1 cellular context compared by ENCODE assay signal in the genomic region with DNA sequence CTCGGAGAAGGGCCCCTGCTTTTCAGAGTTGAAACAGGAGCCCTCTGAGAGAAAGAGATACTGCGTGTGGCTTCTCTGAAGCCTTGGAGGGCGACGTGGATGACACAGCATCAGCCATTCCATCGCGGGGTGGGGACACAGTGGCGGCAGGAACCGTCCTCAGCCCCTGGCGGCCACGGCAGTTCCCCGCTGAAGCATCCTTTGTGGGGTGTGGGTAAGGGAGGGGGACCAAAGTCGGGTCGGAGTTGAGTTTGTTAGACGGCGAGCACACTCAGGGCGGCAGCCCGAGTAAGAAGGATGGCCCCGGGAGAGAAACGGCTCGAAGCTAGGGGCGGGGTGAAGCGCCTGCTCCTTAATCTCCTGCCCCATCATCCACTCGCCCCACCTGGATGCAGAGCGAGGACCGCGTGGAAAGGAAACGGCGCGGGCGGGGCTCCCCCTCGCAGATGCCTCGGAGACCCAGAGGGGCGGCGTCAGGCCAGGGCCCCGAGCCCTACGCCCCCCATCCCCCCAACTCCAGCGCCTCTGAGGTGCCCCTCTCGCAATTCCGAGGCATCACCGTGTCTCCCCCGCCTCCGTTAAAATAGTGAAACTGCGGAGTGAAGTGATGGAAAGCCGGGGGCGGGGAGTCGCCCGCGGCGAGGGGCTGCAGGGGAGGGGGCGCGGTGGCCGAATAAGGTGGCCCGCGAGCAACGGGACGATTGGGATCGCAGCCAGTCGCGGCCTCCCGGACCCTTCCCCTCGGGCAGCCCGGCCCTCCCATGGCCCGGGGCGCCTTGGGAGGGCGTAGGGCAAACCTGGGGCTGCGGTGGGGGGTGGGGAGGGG.
A peak's percentile ranks its signal among the peaks of the same experiment; 100 is the strongest.
TF ChIP-seq lines count a peak whose summit lies in the region.

No MANE protein-coding gene starts in this region.

TF ChIP-seq in HEK293, 187 proteins besides CTCF, POLR2A, EP300 and RAD21 (continued from another document):
- TF ChIP-seq, protein P1, sequence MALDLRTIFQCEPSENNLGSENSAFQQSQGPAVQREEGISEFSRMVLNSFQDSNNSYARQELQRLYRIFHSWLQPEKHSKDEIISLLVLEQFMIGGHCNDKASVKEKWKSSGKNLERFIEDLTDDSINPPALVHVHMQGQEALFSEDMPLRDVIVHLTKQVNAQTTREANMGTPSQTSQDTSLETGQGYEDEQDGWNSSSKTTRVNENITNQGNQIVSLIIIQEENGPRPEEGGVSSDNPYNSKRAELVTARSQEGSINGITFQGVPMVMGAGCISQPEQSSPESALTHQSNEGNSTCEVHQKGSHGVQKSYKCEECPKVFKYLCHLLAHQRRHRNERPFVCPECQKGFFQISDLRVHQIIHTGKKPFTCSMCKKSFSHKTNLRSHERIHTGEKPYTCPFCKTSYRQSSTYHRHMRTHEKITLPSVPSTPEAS (tag by site-specific recombination; IDR thresholded peaks at IDR 0.05) = no peak
- no peak for TF ChIP-seq ZSCAN23 (tag by site-specific recombination; IDR thresholded peaks at IDR 0.05)
- TF ChIP-seq, protein P2, sequence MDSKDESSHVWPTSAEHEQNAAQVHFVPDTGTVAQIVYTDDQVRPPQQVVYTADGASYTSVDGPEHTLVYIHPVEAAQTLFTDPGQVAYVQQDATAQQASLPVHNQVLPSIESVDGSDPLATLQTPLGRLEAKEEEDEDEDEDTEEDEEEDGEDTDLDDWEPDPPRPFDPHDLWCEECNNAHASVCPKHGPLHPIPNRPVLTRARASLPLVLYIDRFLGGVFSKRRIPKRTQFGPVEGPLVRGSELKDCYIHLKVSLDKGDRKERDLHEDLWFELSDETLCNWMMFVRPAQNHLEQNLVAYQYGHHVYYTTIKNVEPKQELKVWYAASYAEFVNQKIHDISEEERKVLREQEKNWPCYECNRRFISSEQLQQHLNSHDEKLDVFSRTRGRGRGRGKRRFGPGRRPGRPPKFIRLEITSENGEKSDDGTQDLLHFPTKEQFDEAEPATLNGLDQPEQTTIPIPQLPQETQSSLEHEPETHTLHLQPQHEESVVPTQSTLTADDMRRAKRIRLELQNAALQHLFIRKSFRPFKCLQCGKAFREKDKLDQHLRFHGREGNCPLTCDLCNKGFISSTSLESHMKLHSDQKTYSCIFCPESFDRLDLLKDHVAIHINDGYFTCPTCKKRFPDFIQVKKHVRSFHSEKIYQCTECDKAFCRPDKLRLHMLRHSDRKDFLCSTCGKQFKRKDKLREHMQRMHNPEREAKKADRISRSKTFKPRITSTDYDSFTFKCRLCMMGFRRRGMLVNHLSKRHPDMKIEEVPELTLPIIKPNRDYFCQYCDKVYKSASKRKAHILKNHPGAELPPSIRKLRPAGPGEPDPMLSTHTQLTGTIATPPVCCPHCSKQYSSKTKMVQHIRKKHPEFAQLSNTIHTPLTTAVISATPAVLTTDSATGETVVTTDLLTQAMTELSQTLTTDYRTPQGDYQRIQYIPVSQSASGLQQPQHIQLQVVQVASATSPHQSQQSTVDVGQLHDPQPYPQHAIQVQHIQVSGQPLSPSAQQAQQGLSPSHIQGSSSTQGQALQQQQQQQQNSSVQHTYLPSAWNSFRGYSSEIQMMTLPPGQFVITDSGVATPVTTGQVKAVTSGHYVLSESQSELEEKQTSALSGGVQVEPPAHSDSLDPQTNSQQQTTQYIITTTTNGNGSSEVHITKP (tag by site-specific recombination; IDR thresholded peaks at IDR 0.05) = peak; percentile 71; the same call in 1 of the 2 replicates
- TF ChIP-seq, protein P3, sequence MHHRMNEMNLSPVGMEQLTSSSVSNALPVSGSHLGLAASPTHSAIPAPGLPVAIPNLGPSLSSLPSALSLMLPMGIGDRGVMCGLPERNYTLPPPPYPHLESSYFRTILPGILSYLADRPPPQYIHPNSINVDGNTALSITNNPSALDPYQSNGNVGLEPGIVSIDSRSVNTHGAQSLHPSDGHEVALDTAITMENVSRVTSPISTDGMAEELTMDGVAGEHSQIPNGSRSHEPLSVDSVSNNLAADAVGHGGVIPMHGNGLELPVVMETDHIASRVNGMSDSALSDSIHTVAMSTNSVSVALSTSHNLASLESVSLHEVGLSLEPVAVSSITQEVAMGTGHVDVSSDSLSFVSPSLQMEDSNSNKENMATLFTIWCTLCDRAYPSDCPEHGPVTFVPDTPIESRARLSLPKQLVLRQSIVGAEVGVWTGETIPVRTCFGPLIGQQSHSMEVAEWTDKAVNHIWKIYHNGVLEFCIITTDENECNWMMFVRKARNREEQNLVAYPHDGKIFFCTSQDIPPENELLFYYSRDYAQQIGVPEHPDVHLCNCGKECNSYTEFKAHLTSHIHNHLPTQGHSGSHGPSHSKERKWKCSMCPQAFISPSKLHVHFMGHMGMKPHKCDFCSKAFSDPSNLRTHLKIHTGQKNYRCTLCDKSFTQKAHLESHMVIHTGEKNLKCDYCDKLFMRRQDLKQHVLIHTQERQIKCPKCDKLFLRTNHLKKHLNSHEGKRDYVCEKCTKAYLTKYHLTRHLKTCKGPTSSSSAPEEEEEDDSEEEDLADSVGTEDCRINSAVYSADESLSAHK (tag by site-specific recombination; IDR thresholded peaks at IDR 0.05) = no peak
- TF ChIP-seq KLF1 (tag by site-specific recombination; IDR thresholded peaks at IDR 0.05) = peak; percentile 84
- TF ChIP-seq ZBTB17 (tag by site-specific recombination; IDR thresholded peaks at IDR 0.05) = peak; percentile 60
- no peak for TF ChIP-seq ZNF785 (tag by site-specific recombination; IDR thresholded peaks at IDR 0.05)
- peak; percentile 62; the same call in 1 of the 2 replicates for TF ChIP-seq ZNF777 (tag by site-specific recombination; IDR thresholded peaks at IDR 0.05; ENCODE audit: borderline replicate concordance)
- peak; percentile 50 for TF ChIP-seq ZNF600 (tag by site-specific recombination; IDR thresholded peaks at IDR 0.05)
- TF ChIP-seq GLIS2 (tag by site-specific recombination; IDR thresholded peaks at IDR 0.05) = peak; percentile 81
